ENCODE assay signal across 24 cellular contexts in the genomic region with DNA sequence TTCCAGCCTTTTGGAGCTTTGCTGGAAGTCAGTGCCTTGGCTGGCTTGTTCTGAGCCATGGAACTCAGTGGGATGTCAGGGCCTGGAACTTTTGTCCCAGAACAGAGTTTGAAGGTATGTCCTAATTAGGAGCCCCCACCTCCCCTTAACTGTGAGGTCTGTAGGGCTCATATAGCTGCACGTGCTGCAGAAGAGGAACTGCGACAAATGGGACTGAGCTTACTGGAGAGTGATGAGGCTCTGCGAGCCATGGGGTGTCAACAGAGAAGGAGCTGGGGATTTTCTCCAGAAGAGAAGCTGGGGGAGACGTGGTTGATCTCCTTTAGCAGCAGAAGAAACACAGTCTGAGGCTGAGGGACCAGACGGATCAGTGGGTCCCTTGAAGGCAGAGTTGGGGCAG. TPM values are rescaled to one million over a fixed set of nuclear protein-coding genes. Genes with fewer than 3 reads are reported as not detected.
"Had no signal": no experiment of that assay in that cellular context is flagged by ENCODE, and none has a peak within 500 bp of the region (broad histone marks: within the 10 kb centered on the region; RNA-seq: fewer than 3 reads in every experiment).

No MANE protein-coding gene starts in this region.

- DNase-seq: activated naive CD4-positive, alpha-beta T cell; activated naive CD8-positive, alpha-beta T cell treated with anti-CD3 and anti-CD28 coated beads for 36 hours; activated T-cell treated with anti-CD3 and anti-CD28 coated beads, Interleukin-2, amount 50 U/mL, for 1 hour; amniotic stem cell; endodermal cell; esophagus squamous epithelium; gastrocnemius medialis; left ventricle myocardium superior; mammary epithelial cell; midbrain; pancreas; right cardiac atrium; stimulated activated CD4-positive, alpha-beta T cell treated with anti-CD3 and anti-CD28 coated beads, Interleukin-2, amount 100 ng/mL, for 24 hours; stimulated activated naive CD4-positive, alpha-beta T cell treated with Interleukin-2 at 50 U/mL for 16 hours; upper lobe of left lung had no signal

- H3K27ac ChIP-seq: breast epithelium, coronary artery, esophagus squamous epithelium, gastrocnemius medialis, pancreas, upper lobe of left lung had no signal

- H3K9me3 ChIP-seq: breast epithelium, esophagus squamous epithelium, gastrocnemius medialis, pancreas, upper lobe of left lung had no signal

- H3K27me3 Mint-ChIP-seq: activated naive CD8-positive, alpha-beta T cell treated with anti-CD3 and anti-CD28 coated beads for 36 hours; natural killer cell treated with Interleukin-12 subunit alpha and Interleukin-12 subunit beta and Interleukin-15 and Interleukin-18, amount 100 ng/mL, for 72 hours had no signal

- H3K27me3 ChIP-seq: breast epithelium, gastrocnemius medialis, pancreas, upper lobe of left lung had no signal

- ATAC-seq: gastrocnemius medialis; left ventricle myocardium superior; natural killer cell treated with Interleukin-12 subunit alpha and Interleukin-12 subunit beta and Interleukin-15 and Interleukin-18, amount 100 ng/mL, for 72 hours; pancreas; right cardiac atrium had no signal

- H3K36me3 ChIP-seq: breast epithelium, esophagus squamous epithelium, gastrocnemius medialis, pancreas, upper lobe of left lung had no signal

- FAIRE-seq: islet of Langerhans, pancreas had no signal

- H3K4me3 Mint-ChIP-seq: activated naive CD8-positive, alpha-beta T cell treated with anti-CD3 and anti-CD28 coated beads for 36 hours; endodermal cell; natural killer cell treated with Interleukin-12 subunit alpha and Interleukin-12 subunit beta and Interleukin-15 and Interleukin-18, amount 100 ng/mL, for 72 hours had no signal

- H3K27ac Mint-ChIP-seq: activated naive CD8-positive, alpha-beta T cell treated with anti-CD3 and anti-CD28 coated beads for 36 hours; activated T-helper 2 cell treated with anti-CD3 and anti-CD28 coated beads, Interferon-gamma antibody, Interleukin-2, Interleukin-4, amounts not matched to agents 10 μg/mL and 5 μg/mL and 100 μg/mL, durations not matched to agents 14 hours and 24 hours and 36 hours; endodermal cell; natural killer cell treated with Interleukin-12 subunit alpha and Interleukin-12 subunit beta and Interleukin-15 and Interleukin-18, amount 100 ng/mL, for 72 hours had no signal

- H3K4me3 ChIP-seq: breast epithelium, coronary artery, esophagus squamous epithelium, gastrocnemius medialis, pancreas, upper lobe of left lung had no signal

- H3K9me3 Mint-ChIP-seq: activated naive CD8-positive, alpha-beta T cell treated with anti-CD3 and anti-CD28 coated beads for 36 hours; activated T-helper 2 cell treated with anti-CD3 and anti-CD28 coated beads, Interferon-gamma antibody, Interleukin-2, Interleukin-4, amounts not matched to agents 10 μg/mL and 5 μg/mL and 100 μg/mL, durations not matched to agents 14 hours and 24 hours and 36 hours; endodermal cell; natural killer cell treated with Interleukin-12 subunit alpha and Interleukin-12 subunit beta and Interleukin-15 and Interleukin-18, amount 100 ng/mL, for 72 hours had no signal

RNA-seq across cellular contexts. Expression of a gene that starts 11.4 kb away (rescaled TPM):
- total RNA-seq: activated naive CD8-positive, alpha-beta T cell treated with anti-CD3 and anti-CD28 coated beads for 36 hours; activated T-helper 2 cell treated with anti-CD3 and anti-CD28 coated beads, Interferon-gamma antibody, Interleukin-2, Interleukin-4, amounts not matched to agents 10 μg/mL and 5 μg/mL and 100 μg/mL, durations not matched to agents 14 hours and 24 hours and 36 hours; esophagus squamous epithelium; gastrocnemius medialis; left ventricle myocardium superior; mammary epithelial cell; natural killer cell treated with Interleukin-12 subunit alpha and Interleukin-12 subunit beta and Interleukin-15 and Interleukin-18, amount 100 ng/mL, for 72 hours; pancreas; pulmonary artery endothelial cell; right cardiac atrium; skeletal muscle tissue; subcutaneous adipose tissue had no signal
- polyA plus RNA-seq: mammary epithelial cell, right cardiac atrium had no signal

RNA-seq across cellular contexts. Expression of a gene that starts 27.9 kb away (rescaled TPM):
- total RNA-seq: esophagus squamous epithelium had no signal

RNA-seq across cellular contexts. Expression of a gene that starts 30.3 kb away (rescaled TPM):
- total RNA-seq: activated naive CD8-positive, alpha-beta T cell treated with anti-CD3 and anti-CD28 coated beads for 36 hours; activated T-helper 2 cell treated with anti-CD3 and anti-CD28 coated beads, Interferon-gamma antibody, Interleukin-2, Interleukin-4, amounts not matched to agents 10 μg/mL and 5 μg/mL and 100 μg/mL, durations not matched to agents 14 hours and 24 hours and 36 hours; breast epithelium; endodermal cell; esophagus squamous epithelium; gastrocnemius medialis; left ventricle myocardium superior; mammary epithelial cell; natural killer cell treated with Interleukin-12 subunit alpha and Interleukin-12 subunit beta and Interleukin-15 and Interleukin-18, amount 100 ng/mL, for 72 hours; pancreas; pulmonary artery endothelial cell; right cardiac atrium; skeletal muscle tissue; subcutaneous adipose tissue; upper lobe of left lung had no signal
- polyA plus RNA-seq: mammary epithelial cell, pancreas, right cardiac atrium, thymus had no signal
